ENCODE assay signal across 1 cellular context in genomic region chr1:6419803-6420593, GRCh38.
TF ChIP-seq lines count a peak whose summit lies in the region.

HES2 (minus strand) TSS chr1:6419919; CDS start chr1:6419820, 99 bp downstream.

TF ChIP-seq in HepG2, 621 proteins besides CTCF, POLR2A, EP300 and RAD21 (continued from another document):
- peak; percentile 32; the same call in 1 of the 2 replicates for TF ChIP-seq ZNF687 (CRISPR knock-in tag; IDR thresholded peaks at IDR 0.05)
TF ChIP-seq in HepG2: peak in this region for 3.
